ENCODE assay signal across 10 cellular contexts in the genomic region with DNA sequence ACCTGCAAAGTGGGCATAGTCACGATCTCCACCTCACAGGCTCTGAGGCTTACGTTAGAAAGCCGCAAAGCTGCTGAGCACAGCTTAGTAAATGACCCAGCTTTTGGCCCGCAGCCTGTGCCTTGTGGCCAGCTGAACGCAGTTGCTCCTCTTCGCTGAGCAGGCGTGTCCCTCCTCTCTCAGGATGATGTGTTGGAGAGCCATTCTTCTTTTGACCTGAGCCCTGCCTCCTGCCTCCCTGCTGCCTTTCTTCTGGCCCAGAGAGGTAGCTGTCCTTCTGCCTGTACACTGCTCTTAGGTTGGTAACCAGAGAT. TPM values are rescaled to one million over a fixed set of nuclear protein-coding genes. Genes with fewer than 3 reads are reported as not detected.
DNase-seq lines count a peak whose midpoint lies in the region; ATAC-seq and TF ChIP-seq lines count a peak whose summit lies in the region.
"Had no signal": no experiment of that assay in that cellular context is flagged by ENCODE, and none has a peak within 500 bp of the region (broad histone marks: within the 10 kb centered on the region; RNA-seq: fewer than 3 reads in every experiment).

No MANE protein-coding gene starts in this region.

- peak overlapping the region; percentile 93 for H3K27ac Mint-ChIP-seq in HFFc6
- H3K27ac Mint-ChIP-seq in activated CD4-positive, alpha-beta T cell treated with anti-CD3 and anti-CD28 coated beads, Interleukin-2, amount 10 ng/mL, durations not matched to agents 7 days and 5 days = no peak overlapping the region

- ATAC-seq in left colon = peak; percentile 9
- ATAC-seq in HG03432 (IDR thresholded peaks at IDR 0.05; ENCODE audit: unreplicated experiment) = no peak
- ATAC-seq in HG03097 (IDR thresholded peaks at IDR 0.05; ENCODE audit: low FRiP score, unreplicated experiment) = no peak

- no peaks in the 10 kb centered on the region for H3K9me3 Mint-ChIP-seq in HFFc6
- H3K9me3 Mint-ChIP-seq in activated CD4-positive, alpha-beta T cell treated with anti-CD3 and anti-CD28 coated beads, Interleukin-2, amount 10 ng/mL, durations not matched to agents 7 days and 5 days = no peaks in the 10 kb centered on the region
- H3K9me3 Mint-ChIP-seq: stimulated activated naive CD8-positive, alpha-beta T cell treated with anti-CD3 and anti-CD28 coated beads, Interleukin-15, Interleukin-2, amounts not matched to agents 100 ng/mL and 50 ng/mL, for 24 hours had no signal

- peak overlapping the region; percentile 49 for H3K4me3 Mint-ChIP-seq in HFFc6
- H3K4me3 Mint-ChIP-seq in activated CD4-positive, alpha-beta T cell treated with anti-CD3 and anti-CD28 coated beads, Interleukin-2, amount 10 ng/mL, durations not matched to agents 7 days and 5 days = no peak overlapping the region
- H3K4me3 Mint-ChIP-seq: stimulated activated naive CD8-positive, alpha-beta T cell treated with anti-CD3 and anti-CD28 coated beads, Interleukin-15, Interleukin-2, amounts not matched to agents 100 ng/mL and 50 ng/mL, for 24 hours had no signal

- H3K27me3 Mint-ChIP-seq in HFFc6 (ENCODE audit: insufficient read depth) = peaks cover 3% of the 10 kb centered on the region
- H3K27me3 Mint-ChIP-seq in activated CD4-positive, alpha-beta T cell treated with anti-CD3 and anti-CD28 coated beads, Interleukin-2, amount 10 ng/mL, durations not matched to agents 7 days and 5 days = no peaks in the 10 kb centered on the region
- H3K27me3 Mint-ChIP-seq: stimulated activated naive CD8-positive, alpha-beta T cell treated with anti-CD3 and anti-CD28 coated beads, Interleukin-15, Interleukin-2, amounts not matched to agents 100 ng/mL and 50 ng/mL, for 24 hours had no signal

- DNase-seq in HFFc6 (peak; percentile 85), cardiac fibroblast (ENCODE audit: low read depth in 2 of 2) (peak; percentile 69 to 87), left colon (peak; percentile 34 to 67), stromal cell of bone marrow (ENCODE audit: low read depth) (peak; percentile 81), HT-29 (ENCODE audit: low spot score) (no peak)
- DNase-seq in activated CD4-positive, alpha-beta T cell treated with anti-CD3 and anti-CD28 coated beads, Interleukin-2, amount 10 ng/mL, durations not matched to agents 7 days and 5 days = no peak
- DNase-seq: activated CD4-positive, alpha-beta T cell treated with anti-CD3 and anti-CD28 coated beads, Interleukin-2, amount 50 U/mL, for 1 hour had no signal

- intact Hi-C loops in left colon (cut with DNase I, micrococcal nuclease) = no loop called here

- POLR2A ChIA-PET in activated CD4-positive, alpha-beta T cell treated with anti-CD3 and anti-CD28 coated beads, Interleukin-2, amount 10 ng/mL, durations not matched to agents 7 days and 5 days (lab: Charles Lee) = no interaction called here

- no peak overlapping the region for H3K4me3 ChIP-seq in cardiac fibroblast (replicated peaks in 1 of 2; ENCODE audit: low read depth in 2 of 2, low read length in 2 of 2)

- TF ChIP-seq CTCF in HFFc6 (IDR thresholded peaks at IDR 0.05) = no peak
- TF ChIP-seq CTCF in cardiac fibroblast (IDR thresholded peaks at IDR 0.05; ENCODE audit: low read depth, low read length) = no peak

- peaks cover 11% of the 10 kb centered on the region; the same call in 1 of the 2 replicates for H3K36me3 Mint-ChIP-seq in HFFc6 (ENCODE audit: low read depth)
- no peaks in the 10 kb centered on the region for H3K36me3 Mint-ChIP-seq in activated CD4-positive, alpha-beta T cell treated with anti-CD3 and anti-CD28 coated beads, Interleukin-2, amount 10 ng/mL, durations not matched to agents 7 days and 5 days (ENCODE audit: low read depth)

- H3K4me1 Mint-ChIP-seq in HFFc6 (ENCODE audit: low read depth) = peaks cover 70% of the 10 kb centered on the region
- peaks cover 32% of the 10 kb centered on the region for H3K4me1 Mint-ChIP-seq in activated CD4-positive, alpha-beta T cell treated with anti-CD3 and anti-CD28 coated beads, Interleukin-2, amount 10 ng/mL, durations not matched to agents 7 days and 5 days

- CTCF ChIA-PET in activated CD4-positive, alpha-beta T cell treated with anti-CD3 and anti-CD28 coated beads, Interleukin-2, amount 10 ng/mL, durations not matched to agents 7 days and 5 days (lab: Charles Lee) = interaction anchor here (1.0 to 1.3 kb wide), 2 partner anchors 12 to 112 kb away, joined by 3 to 5 read pairs; partner anchors contain the start of gene RAB5IF

RNA-seq across cellular contexts. Expression of gene MYL9, which starts 47.6 kb away (rescaled TPM):
- total RNA-seq in HFFc6 (2021; fragmentation: NEBNext Ultra II Directional; extraction: Animal tissue kit (Norgen Biotek cat#: 25700)) = 1,000 to 10,000 TPM; 1,181 to 1,631 (median 1,227) TPM
- total RNA-seq in left colon = 100 to 1,000 TPM in 1 of 2 donors, 10 to 100 TPM in 1; 36.9 to 484 TPM
- 0.76 TPM in 1 of 2 replicates, not detected in the other for total RNA-seq in HT-29 (2014; rRNA removed; shearing (Covaris generic))
- total RNA-seq in activated CD4-positive, alpha-beta T cell treated with anti-CD3 and anti-CD28 coated beads, Interleukin-2, amount 10 ng/mL, durations not matched to agents 7 days and 5 days = under 1 TPM; 0.25 to 0.42 TPM

Comparison
In these comparisons a context has a peak if more than half of its experiments do, and no peak if none do; other contexts are left out.
1. DNase-seq: peak in HFFc6 (single experiment), cardiac fibroblast (2 of 2), left colon (2 of 2) and stromal cell of bone marrow (single experiment); none in HT-29 (single experiment) and activated CD4-positive, alpha-beta T cell treated with anti-CD3 and anti-CD28 coated beads, Interleukin-2, amount 10 ng/mL, durations not matched to agents 7 days and 5 days (single experiment).
2. RNA of gene MYL9, which starts 47.6 kb away (total RNA-seq): 1,181 to 1,631 TPM in HFFc6 and 36.9 to 484 TPM in left colon; 0.76 TPM in HT-29 and 0.25 to 0.42 TPM in activated CD4-positive, alpha-beta T cell treated with anti-CD3 and anti-CD28 coated beads, Interleukin-2, amount 10 ng/mL, durations not matched to agents 7 days and 5 days; every median in the first group is over 10 times any median in the second.